ENCODE assay signal across 30 cellular contexts in genomic region chr20:43576108-43576507, GRCh38. TPM values are rescaled to one million over a fixed set of nuclear protein-coding genes. Genes with fewer than 3 reads are reported as not detected.
"Had no signal": no experiment of that assay in that cellular context is flagged by ENCODE, and none has a peak within 500 bp of the region (broad histone marks: within the 10 kb centered on the region; RNA-seq: fewer than 3 reads in every experiment).

No MANE protein-coding gene starts in this region.

- H3K4me1 ChIP-seq: esophagus squamous epithelium, left lung, suprapubic skin, tibial nerve had no signal

- H3K4me3 ChIP-seq: esophagus squamous epithelium, left lung, mucosa of descending colon, right lobe of liver, suprapubic skin, tibial nerve had no signal

- DNase-seq: activated CD4-positive, alpha-beta memory T cell treated with anti-CD3 and anti-CD28 coated beads, Interleukin-2, amount 10 ng/mL, durations not matched to agents 7 days and 5 days; activated CD4-positive, alpha-beta T cell treated with anti-CD3 and anti-CD28 coated beads for 1 hour; activated CD4-positive, alpha-beta T cell treated with anti-CD3 and anti-CD28 coated beads, Interleukin-2, amount 10 ng/mL, durations not matched to agents 7 days and 5 days; activated CD8-positive, alpha-beta memory T cell treated with anti-CD3 and anti-CD28 coated beads, Interleukin-2, amount 50 U/mL, for 48 hours; activated gamma-delta T cell; activated naive CD4-positive, alpha-beta T cell treated with anti-CD3 and anti-CD28 coated beads, Interleukin-2, amount 10 ng/mL, durations not matched to agents 7 days and 5 days; activated naive CD8-positive, alpha-beta T cell treated with anti-CD3 and anti-CD28 coated beads, Interleukin-2, amount 10 ng/mL, durations not matched to agents 7 days and 5 days; activated T-cell treated with anti-CD3 and anti-CD28 coated beads, Interleukin-2, amount 50 U/mL, for 24 hours; brain microvascular endothelial cell; caudate nucleus; dermis blood vessel endothelial cell; effector CD4-positive, alpha-beta T cell; esophagus squamous epithelium; glutamatergic neuron; hippocampal formation; kidney glomerular epithelial cell; left lung; mucosa of descending colon; right lobe of liver; stimulated activated CD4-positive, alpha-beta T cell treated with anti-CD3 and anti-CD28 coated beads, Interleukin-4, amount 100 ng/mL, for 4 hours; stimulated activated CD8-positive, alpha-beta memory T cell treated with anti-CD3 and anti-CD28 coated beads, Interleukin-4, amount 100 ng/mL, for 48 hours; stimulated activated naive CD8-positive, alpha-beta T cell treated with anti-CD3 and anti-CD28 coated beads, Interleukin-15, amount 100 ng/mL, for 72 hours; T-helper 2 cell had no signal

- ATAC-seq: left lung; mucosa of descending colon; natural killer cell treated with Interleukin-12 subunit alpha and Interleukin-12 subunit beta and Interleukin-15 and Interleukin-18, amount 100 ng/mL, for 72 hours; right lobe of liver; stimulated activated memory B cell treated with anti-CD40 and anti-IgM and Interleukin-4, amounts not matched to agents 10 μg/mL and 1 μg/mL and 100 μg/mL, for 72 hours; stimulated activated naive CD8-positive, alpha-beta T cell treated with anti-CD3 and anti-CD28 coated beads, Interleukin-15, amount 100 ng/mL, for 72 hours; WTC11 had no signal

- H3K9me3 ChIP-seq: esophagus squamous epithelium, left lung, mucosa of descending colon, right lobe of liver, suprapubic skin, tibial nerve had no signal

- H3K27me3 ChIP-seq: brain microvascular endothelial cell, esophagus squamous epithelium, left lung, right lobe of liver, suprapubic skin, tibial nerve had no signal

- H3K27ac ChIP-seq: brain microvascular endothelial cell, epithelial cell of prostate, esophagus squamous epithelium, left lung, right lobe of liver, suprapubic skin, tibial nerve had no signal

- H3K36me3 ChIP-seq: brain microvascular endothelial cell, esophagus squamous epithelium, left lung, suprapubic skin, tibial nerve had no signal

RNA-seq across cellular contexts. Expression of gene SGK2, which starts 17.3 kb away (rescaled TPM):
- total RNA-seq: lung microvascular endothelial cell had no signal
